ENCODE assay signal across 10 cellular contexts in the genomic region with DNA sequence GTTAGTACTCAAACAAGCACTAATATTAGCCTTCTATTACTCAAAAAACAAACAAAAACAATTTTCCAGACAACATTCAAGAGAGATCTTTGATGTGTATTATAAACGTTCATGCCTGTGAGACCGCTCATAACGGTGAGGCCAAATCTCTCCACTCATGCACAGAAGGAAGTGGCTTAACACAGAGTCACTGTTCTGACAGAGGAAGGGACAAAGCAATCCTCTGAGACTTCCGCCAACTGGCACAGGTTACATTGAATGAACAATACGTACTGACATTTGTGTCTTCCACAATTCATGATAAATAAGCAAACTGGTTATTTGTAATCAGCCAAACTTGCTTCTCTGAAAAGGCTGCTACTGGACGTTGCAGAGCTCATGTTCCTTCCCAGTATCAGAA. TPM values are rescaled to one million over a fixed set of nuclear protein-coding genes. Genes with fewer than 3 reads are reported as not detected.
DNase-seq lines count a peak whose midpoint lies in the region; ATAC-seq, FAIRE-seq and TF ChIP-seq lines count a peak whose summit lies in the region.
"Had no signal": no experiment of that assay in that cellular context is flagged by ENCODE, and none has a peak within 500 bp of the region (broad histone marks: within the 10 kb centered on the region; RNA-seq: fewer than 3 reads in every experiment).

No MANE protein-coding gene starts in this region.

- H3K27ac ChIP-seq in HepG2 (ENCODE audit: extremely low read length, insufficient read depth, low read length), result no peak overlapping the region
- peak overlapping the region; percentile 17 to 55 (median 36) for H3K27ac ChIP-seq in transverse colon

- H3K27ac Mint-ChIP-seq in activated naive CD8-positive, alpha-beta T cell treated with anti-CD3 and anti-CD28 coated beads, Interleukin-2, amount 10 ng/mL, durations not matched to agents 7 days and 5 days, result peak overlapping the region; percentile 71
- H3K27ac Mint-ChIP-seq in activated naive CD8-positive, alpha-beta T cell treated with anti-CD3 and anti-CD28 coated beads for 36 hours, result no peak overlapping the region

- in situ Hi-C loops in HepG2 (cut with HindIII; ENCODE audit: extremely low pct_ligation_motif_present, low pct_unique_long_range_greater_than_20kb), result no loop called here
- in situ Hi-C loops in transverse colon (cut with MboI; ENCODE audit: low pct_ligation_motif_present in 1 of 4, low pct_unique_long_range_greater_than_20kb in 1 of 4, low sequenced_read_pairs in 3 of 4), result no loop called here

- no peaks in the 10 kb centered on the region for H3K36me3 Mint-ChIP-seq in activated naive CD8-positive, alpha-beta T cell treated with anti-CD3 and anti-CD28 coated beads, Interleukin-2, amount 10 ng/mL, durations not matched to agents 7 days and 5 days
- H3K36me3 Mint-ChIP-seq in activated naive CD8-positive, alpha-beta T cell treated with anti-CD3 and anti-CD28 coated beads for 36 hours, result no peaks in the 10 kb centered on the region

- POLR2A ChIA-PET in activated naive CD8-positive, alpha-beta T cell treated with anti-CD3 and anti-CD28 coated beads, Interleukin-2, amount 10 ng/mL, durations not matched to agents 7 days and 5 days (lab: Charles Lee), result interaction anchor here (1.0 kb wide), 1 partner anchor 54 kb away, joined by 3 read pairs; no protein-coding TSS in a partner anchor
- POLR2A ChIA-PET in HepG2 (lab: Yijun Ruan, JAX), result no interaction called here

- FAIRE-seq in HepG2 (lab: Jason Lieb, UNC), result no peak

- no peak for DNase-seq in activated naive CD8-positive, alpha-beta T cell treated with anti-CD3 and anti-CD28 coated beads, Interleukin-2, amount 10 ng/mL, durations not matched to agents 7 days and 5 days
- DNase-seq in activated naive CD8-positive, alpha-beta T cell treated with anti-CD3 and anti-CD28 coated beads for 36 hours, result no peak
- DNase-seq in amygdala (lab: John Stamatoyannopoulos, UW), result peak in 30 of 56 donors; percentile 11 to 73 (median 52)
- DNase-seq in HepG2 (ENCODE audit: low spot score), result no peak
- DNase-seq in transverse colon, result peak; percentile 43
- no peak for DNase-seq in HUDEP-2 (lab: John Stamatoyannopoulos, UW; ENCODE audit: unreplicated experiment in 76 of 76)
- DNase-seq in HuH-7 (ENCODE audit: low spot score), result no peak
- DNase-seq: effector CD4-positive, alpha-beta T cell; NCI-H226 had no signal

- no peak overlapping the region for H2AFZ ChIP-seq in HepG2 (ENCODE audit: low read length)

- H3K27me3 ChIP-seq in HepG2 (ENCODE audit: control insufficient read depth in 1 of 2, insufficient read depth in 2 of 2, low read length in 2 of 2), result no peaks in the 10 kb centered on the region
- no peaks in the 10 kb centered on the region for H3K27me3 ChIP-seq in transverse colon

- peaks cover 95% of the 10 kb centered on the region for H3K79me2 ChIP-seq in HepG2 (ENCODE audit: insufficient read depth, low read length)

- ATAC-seq in activated naive CD8-positive, alpha-beta T cell treated with anti-CD3 and anti-CD28 coated beads, Interleukin-2, amount 10 ng/mL, durations not matched to agents 7 days and 5 days (ENCODE audit: low read depth), result peak; percentile 99
- ATAC-seq in HepG2 (no peak), GM21529 (IDR thresholded peaks at IDR 0.05; ENCODE audit: unreplicated experiment) (no peak)

- H3K9me3 ChIP-seq in HepG2 (ENCODE audit: low read length) (no peaks in the 10 kb centered on the region), transverse colon (no peaks in the 10 kb centered on the region)

- no TSS peak for BruUV-seq in HepG2 (replicated peaks; lab: Mats Ljungman, UMichigan)

- H3K9me3 Mint-ChIP-seq in activated naive CD8-positive, alpha-beta T cell treated with anti-CD3 and anti-CD28 coated beads, Interleukin-2, amount 10 ng/mL, durations not matched to agents 7 days and 5 days, result no peaks in the 10 kb centered on the region
- H3K9me3 Mint-ChIP-seq in activated naive CD8-positive, alpha-beta T cell treated with anti-CD3 and anti-CD28 coated beads for 36 hours, result no peaks in the 10 kb centered on the region

- H3K36me3 ChIP-seq in HepG2 (replicated peaks in 1 of 2; ENCODE audit: control insufficient read depth in 1 of 2, insufficient read depth in 2 of 2, low read length in 2 of 2) (peaks cover 8 to 52% of the 10 kb centered on the region in 2 experiments), transverse colon (peaks cover 0 to under 1% (median 0%) of the 10 kb centered on the region in 4 donors)

- TF ChIP-seq CTCF in HepG2 (CRISPR knock-in tag; IDR thresholded peaks at IDR 0.05), result no peak
- no peak for TF ChIP-seq CTCF in transverse colon (IDR thresholded peaks at IDR 0.05)

- no peak overlapping the region for H3K4me2 ChIP-seq in HepG2 (ENCODE audit: low read depth, low read length)

- no peaks in the 10 kb centered on the region for H3K27me3 Mint-ChIP-seq in activated naive CD8-positive, alpha-beta T cell treated with anti-CD3 and anti-CD28 coated beads, Interleukin-2, amount 10 ng/mL, durations not matched to agents 7 days and 5 days
- no peaks in the 10 kb centered on the region for H3K27me3 Mint-ChIP-seq in activated naive CD8-positive, alpha-beta T cell treated with anti-CD3 and anti-CD28 coated beads for 36 hours

- no peak for TF ChIP-seq EP300 in HepG2 (IDR thresholded peaks at IDR 0.05; ENCODE audit: low read depth in 2 of 2, low read length in 2 of 2)
- no peak for TF ChIP-seq EP300 in HepG2 (CRISPR knock-in tag; IDR thresholded peaks at IDR 0.05; ENCODE audit: borderline replicate concordance)
- no peak for TF ChIP-seq EP300 in transverse colon (IDR thresholded peaks at IDR 0.05; ENCODE audit: low read depth)

- TF ChIP-seq POLR2A in HepG2 (IDR thresholded peaks at IDR 0.05; ENCODE audit: insufficient read depth in 1 of 2, low read depth in 2 of 2, low read length in 2 of 2), result no peak
- no peak for TF ChIP-seq POLR2A in transverse colon (IDR thresholded peaks at IDR 0.05)

- CTCF ChIA-PET in HepG2 (lab: Yijun Ruan, JAX; ENCODE audit: low intra/inter-chr PET ratio, low total read pairs), result no interaction called here

- 94% methylated on average over 6 of the region's 6 CpGs for WGBS in HepG2 (ENCODE audit: low lambda C conversion rate)
- WGBS in transverse colon (ENCODE audit: low coverage in 1 of 2), 2 donors, result 20 to 28% methylated on average over 5 to 6 of the region's 6 CpGs

- H3K9ac ChIP-seq in HepG2 (ENCODE audit: insufficient read depth, low read depth, low read length), result no peak overlapping the region

- H3K4me1 Mint-ChIP-seq in activated naive CD8-positive, alpha-beta T cell treated with anti-CD3 and anti-CD28 coated beads, Interleukin-2, amount 10 ng/mL, durations not matched to agents 7 days and 5 days, result peaks cover 10% of the 10 kb centered on the region
- peaks cover 7% of the 10 kb centered on the region for H3K4me1 Mint-ChIP-seq in activated naive CD8-positive, alpha-beta T cell treated with anti-CD3 and anti-CD28 coated beads for 36 hours

- intact Hi-C loops in HepG2 (cut with micrococcal nuclease; ENCODE audit: unreplicated experiment) (no loop called here), transverse colon (cut with DNase I; ENCODE audit: low total_unique reads) (no loop called here)

- TF ChIP-seq RAD21 in HepG2 (CRISPR knock-in tag; IDR thresholded peaks at IDR 0.05), result no peak

- H4K20me1 ChIP-seq in HepG2 (ENCODE audit: insufficient read depth, low read length), result peaks cover 14% of the 10 kb centered on the region

- peak overlapping the region; percentile 54 for H3K4me3 Mint-ChIP-seq in activated naive CD8-positive, alpha-beta T cell treated with anti-CD3 and anti-CD28 coated beads, Interleukin-2, amount 10 ng/mL, durations not matched to agents 7 days and 5 days
- no peak overlapping the region for H3K4me3 Mint-ChIP-seq in activated naive CD8-positive, alpha-beta T cell treated with anti-CD3 and anti-CD28 coated beads for 36 hours

- H3K4me1 ChIP-seq in HepG2 (ENCODE audit: insufficient read depth, low read length) (peaks cover 38% of the 10 kb centered on the region), transverse colon (peaks cover 0 to 39% (median 22%) of the 10 kb centered on the region in 4 donors)

- no peak overlapping the region for H3K4me3 ChIP-seq in HepG2 (replicated peaks in 1 of 3; ENCODE audit: insufficient read depth in 1 of 3, low read depth in 2 of 3, low read length in 3 of 3)
- no peak overlapping the region for H3K4me3 ChIP-seq in transverse colon

RNA-seq across cellular contexts. Expression of a gene that starts 30.5 kb away (rescaled TPM):
- total RNA-seq in activated naive CD8-positive, alpha-beta T cell treated with anti-CD3 and anti-CD28 coated beads, Interleukin-2, amount 10 ng/mL, durations not matched to agents 7 days and 5 days, result 1 to 10 TPM; 8.1 to 9.2 TPM
- total RNA-seq in activated naive CD8-positive, alpha-beta T cell treated with anti-CD3 and anti-CD28 coated beads for 36 hours, result 10 to 100 TPM; 17.6 to 17.8 TPM
- total RNA-seq in HepG2 (2016; rRNA removed; fragmentation: Illumina TruSeq; extraction: Trizol) (83.6 and 92.7 TPM in 2 replicates), transverse colon (100 to 1,000 TPM in 3 of 4 donors, 10 to 100 TPM in 1; 41.6 to 253 (median 121) TPM)
- 19.2 and 23.2 TPM in 2 replicates for total RNA-seq in HepG2 (2016; cell fraction: cytosol; rRNA removed; fragmentation: Illumina TruSeq; extraction: Trizol; ENCODE audit: low read depth)
- 87.5 and 87.8 TPM in 2 replicates for total RNA-seq in HepG2 (2016; cell fraction: insoluble cytoplasmic fraction; rRNA removed; fragmentation: Illumina TruSeq; extraction: Trizol)
- 52.5 and 57.2 TPM in 2 replicates for total RNA-seq in HepG2 (2016; cell fraction: membrane; rRNA removed; fragmentation: Illumina TruSeq; extraction: Trizol)
- total RNA-seq in HepG2 (2016; cell fraction: nucleus; rRNA removed; fragmentation: Illumina TruSeq; extraction: Trizol), result 127 and 148 TPM in 2 replicates
- polyA plus RNA-seq in HepG2 (2011; rRNA removed), result 61.1 and 71.6 TPM in 2 replicates
- polyA plus RNA-seq in HepG2 (2011; cell fraction: cytosol; rRNA removed), result 53.1 and 55.7 TPM in 2 replicates
- polyA plus RNA-seq in HepG2 (2011; cell fraction: nucleus; rRNA removed), result 87.9 and 97.8 TPM in 2 replicates
- polyA plus RNA-seq in HepG2 (2012), result 57.3 and 69.6 TPM in 2 replicates
- 17.1 and 18.4 TPM in 2 replicates for polyA plus RNA-seq in HepG2 (2016; cell fraction: cytosol; fragmentation: Illumina TruSeq; extraction: Trizol; ENCODE audit: low read depth)
- polyA plus RNA-seq in HepG2 (2016; cell fraction: insoluble cytoplasmic fraction; fragmentation: Illumina TruSeq; extraction: Trizol; ENCODE audit: low read depth), result 91.8 and 101 TPM in 2 replicates
- 34.6 and 36.0 TPM in 2 replicates for polyA plus RNA-seq in HepG2 (2016; cell fraction: membrane; fragmentation: Illumina TruSeq; extraction: Trizol; ENCODE audit: low read depth)
- polyA plus RNA-seq in HepG2 (2016; cell fraction: nucleus; fragmentation: Illumina TruSeq; extraction: Trizol; ENCODE audit: insufficient read depth, low read depth), result 309 and 329 TPM in 2 replicates
- polyA minus RNA-seq in HepG2 (2011; rRNA and poly(A)+ RNA removed; ENCODE audit: low replicate concordance), result 46.2 and 97.9 TPM in 2 replicates
- polyA minus RNA-seq in HepG2 (2011; cell fraction: cytosol; rRNA and poly(A)+ RNA removed), result 41.1 and 41.4 TPM in 2 replicates
- 84.0 and 96.3 TPM in 2 replicates for polyA minus RNA-seq in HepG2 (2011; cell fraction: nucleus; rRNA and poly(A)+ RNA removed)

RNA-seq across cellular contexts. Expression of a gene that starts 51.9 kb away (rescaled TPM):
- total RNA-seq in activated naive CD8-positive, alpha-beta T cell treated with anti-CD3 and anti-CD28 coated beads, Interleukin-2, amount 10 ng/mL, durations not matched to agents 7 days and 5 days, result 100 to 1,000 TPM; 297 to 308 TPM
- 100 to 1,000 TPM; 108 to 113 TPM for total RNA-seq in activated naive CD8-positive, alpha-beta T cell treated with anti-CD3 and anti-CD28 coated beads for 36 hours
- total RNA-seq in HepG2 (2016; rRNA removed; fragmentation: Illumina TruSeq; extraction: Trizol) (9.9 and 48.0 TPM in 2 replicates), transverse colon (100 to 1,000 TPM; 260 to 697 (median 380) TPM)
- total RNA-seq in HepG2 (2016; cell fraction: cytosol; rRNA removed; fragmentation: Illumina TruSeq; extraction: Trizol; ENCODE audit: low read depth), result 10.6 and 10.9 TPM in 2 replicates
- 7.6 and 52.5 TPM in 2 replicates for total RNA-seq in HepG2 (2016; cell fraction: insoluble cytoplasmic fraction; rRNA removed; fragmentation: Illumina TruSeq; extraction: Trizol)
- total RNA-seq in HepG2 (2016; cell fraction: membrane; rRNA removed; fragmentation: Illumina TruSeq; extraction: Trizol), result 8.3 and 8.4 TPM in 2 replicates
- 57.2 and 73.6 TPM in 2 replicates for total RNA-seq in HepG2 (2016; cell fraction: nucleus; rRNA removed; fragmentation: Illumina TruSeq; extraction: Trizol)
- polyA plus RNA-seq in HepG2 (2011; rRNA removed), result 69.6 and 97.2 TPM in 2 replicates
- 25.1 and 41.9 TPM in 2 replicates for polyA plus RNA-seq in HepG2 (2011; cell fraction: cytosol; rRNA removed)
- polyA plus RNA-seq in HepG2 (2011; cell fraction: nucleus; rRNA removed), result 1,399 and 1,906 TPM in 2 replicates
- polyA plus RNA-seq in HepG2 (2012), result 23.6 and 37.0 TPM in 2 replicates
- polyA plus RNA-seq in HepG2 (2016; cell fraction: cytosol; fragmentation: Illumina TruSeq; extraction: Trizol; ENCODE audit: low read depth), result 3.6 and 4.6 TPM in 2 replicates
- polyA plus RNA-seq in HepG2 (2016; cell fraction: insoluble cytoplasmic fraction; fragmentation: Illumina TruSeq; extraction: Trizol; ENCODE audit: low read depth), result 7.3 and 10.3 TPM in 2 replicates
- polyA plus RNA-seq in HepG2 (2016; cell fraction: membrane; fragmentation: Illumina TruSeq; extraction: Trizol; ENCODE audit: low read depth), result 5.5 and 6.6 TPM in 2 replicates
- polyA plus RNA-seq in HepG2 (2016; cell fraction: nucleus; fragmentation: Illumina TruSeq; extraction: Trizol; ENCODE audit: insufficient read depth, low read depth), result 176 and 189 TPM in 2 replicates
- 49.2 and 98.2 TPM in 2 replicates for polyA minus RNA-seq in HepG2 (2011; rRNA and poly(A)+ RNA removed; ENCODE audit: low replicate concordance)
- 22.7 and 28.6 TPM in 2 replicates for polyA minus RNA-seq in HepG2 (2011; cell fraction: cytosol; rRNA and poly(A)+ RNA removed)
- 100 and 121 TPM in 2 replicates for polyA minus RNA-seq in HepG2 (2011; cell fraction: nucleus; rRNA and poly(A)+ RNA removed)

Comparison
In these comparisons a context has a peak if more than half of its experiments do, and no peak if none do; other contexts are left out.
1. DNase-seq: peak in amygdala (30 of 56) and transverse colon (single experiment); none in activated naive CD8-positive, alpha-beta T cell treated with anti-CD3 and anti-CD28 coated beads, Interleukin-2, amount 10 ng/mL, durations not matched to agents 7 days and 5 days (single experiment), activated naive CD8-positive, alpha-beta T cell treated with anti-CD3 and anti-CD28 coated beads for 36 hours (single experiment), HepG2 (single experiment), HUDEP-2 (0 of 76) and HuH-7 (single experiment).